In genomic region chr22:43167001-43167589, GRCh38 we compare ENCODE assay signal across 28 cellular contexts. TPM values are rescaled to one million over a fixed set of nuclear protein-coding genes. Genes with fewer than 3 reads are reported as not detected.
"Had no signal": no experiment of that assay in that cellular context is flagged by ENCODE, and none has a peak within 500 bp of the region (broad histone marks: within the 10 kb centered on the region; RNA-seq: fewer than 3 reads in every experiment).

No MANE protein-coding gene starts in this region.

- H2AFZ ChIP-seq: neural progenitor cell had no signal

- H3K27ac ChIP-seq: brain microvascular endothelial cell, esophagus squamous epithelium, neural progenitor cell, right atrium auricular region, thyroid gland, upper lobe of right lung had no signal

- H3K4me2 ChIP-seq: neural progenitor cell, smooth muscle cell had no signal

- H3K4me1 Mint-ChIP-seq: activated CD4-positive, alpha-beta T cell treated with anti-CD3 and anti-CD28 coated beads for 36 hours had no signal

- H3K4me1 ChIP-seq: neural progenitor cell had no signal

- H3K36me3 Mint-ChIP-seq: natural killer cell had no signal

- H3K27me3 Mint-ChIP-seq: activated CD4-positive, alpha-beta T cell treated with anti-CD3 and anti-CD28 coated beads for 36 hours; stimulated activated memory B cell treated with anti-CD40 and anti-IgM and Interleukin-4, amounts not matched to agents 10 μg/mL and 1 μg/mL and 100 μg/mL, for 72 hours; stimulated activated naive CD8-positive, alpha-beta T cell treated with anti-CD3 and anti-CD28 coated beads, Interleukin-15, amount 100 ng/mL, for 72 hours; T-helper 17 cell had no signal

- DNase-seq: activated CD4-positive, alpha-beta T cell treated with anti-CD3 and anti-CD28 coated beads for 36 hours; activated CD4-positive, CD25-positive, alpha-beta regulatory T cell; activated CD8-positive, alpha-beta memory T cell treated with anti-CD3 and anti-CD28 coated beads for 24 hours; activated gamma-delta T cell; activated naive CD4-positive, alpha-beta T cell treated with anti-CD3 and anti-CD28 coated beads, Interleukin-2, amount 50 U/mL, for 16 hours; amniotic stem cell; brain microvascular endothelial cell; esophagus squamous epithelium; foreskin melanocyte; kidney glomerular epithelial cell; mesendoderm; natural killer cell; occipital lobe; stimulated activated CD4-positive, alpha-beta T cell treated with anti-CD3 and anti-CD28 coated beads, Interleukin-1b, Interleukin-23, amount 100 ng/mL, for 48 hours; stimulated activated CD4-positive, alpha-beta T cell treated with anti-CD3 and anti-CD28 coated beads, Interleukin-4, amount 100 ng/mL, for 4 hours; stimulated activated CD8-positive, alpha-beta memory T cell treated with anti-CD3 and anti-CD28 coated beads, Interleukin-4, amount 100 ng/mL, for 48 hours; stimulated activated naive CD8-positive, alpha-beta T cell treated with anti-CD3 and anti-CD28 coated beads, Interleukin-15, amount 100 ng/mL, for 72 hours; T-helper 17 cell; T1000; thyroid gland had no signal

- H3K27ac Mint-ChIP-seq: activated CD4-positive, alpha-beta T cell treated with anti-CD3 and anti-CD28 coated beads for 36 hours; natural killer cell; neural progenitor cell; stimulated activated memory B cell treated with anti-CD40 and anti-IgM and Interleukin-4, amounts not matched to agents 10 μg/mL and 1 μg/mL and 100 μg/mL, for 72 hours had no signal

- H3K4me3 ChIP-seq: esophagus squamous epithelium, lung, neural progenitor cell, right atrium auricular region, smooth muscle cell, thyroid gland, upper lobe of right lung had no signal

- H3K9ac ChIP-seq: neural progenitor cell had no signal

- H3K36me3 ChIP-seq: neural progenitor cell had no signal

- H3K27me3 ChIP-seq: brain microvascular endothelial cell, esophagus squamous epithelium, neural progenitor cell, right atrium auricular region, thyroid gland, upper lobe of right lung had no signal

- H3K9me3 Mint-ChIP-seq: natural killer cell; neural progenitor cell; stimulated activated memory B cell treated with anti-CD40 and anti-IgM and Interleukin-4, amounts not matched to agents 10 μg/mL and 1 μg/mL and 100 μg/mL, for 72 hours; stimulated activated naive CD8-positive, alpha-beta T cell treated with anti-CD3 and anti-CD28 coated beads, Interleukin-15, amount 100 ng/mL, for 72 hours had no signal

- H3K4me3 Mint-ChIP-seq: activated CD4-positive, alpha-beta T cell treated with anti-CD3 and anti-CD28 coated beads for 36 hours; natural killer cell; neural progenitor cell; stimulated activated memory B cell treated with anti-CD40 and anti-IgM and Interleukin-4, amounts not matched to agents 10 μg/mL and 1 μg/mL and 100 μg/mL, for 72 hours; stimulated activated naive CD8-positive, alpha-beta T cell treated with anti-CD3 and anti-CD28 coated beads, Interleukin-15, amount 100 ng/mL, for 72 hours; T-helper 17 cell had no signal

- ATAC-seq: activated CD4-positive, alpha-beta T cell treated with anti-CD3 and anti-CD28 coated beads for 36 hours; left lobe of liver; natural killer cell; stimulated activated memory B cell treated with anti-CD40 and anti-IgM and Interleukin-4, amounts not matched to agents 10 μg/mL and 1 μg/mL and 100 μg/mL, for 72 hours; stimulated activated naive CD8-positive, alpha-beta T cell treated with anti-CD3 and anti-CD28 coated beads, Interleukin-15, amount 100 ng/mL, for 72 hours; T-helper 17 cell; upper lobe of right lung had no signal

- FAIRE-seq: astrocyte had no signal

- H3K9me3 ChIP-seq: esophagus squamous epithelium, right atrium auricular region, thyroid gland, upper lobe of right lung had no signal

RNA-seq across cellular contexts. Expression of gene BIK, which starts 56.5 kb away (rescaled TPM):
- total RNA-seq: occipital lobe had no signal
